In genomic region chr4:38455092-38455855, GRCh38 we compare ENCODE assay signal across 10 cellular contexts.
DNase-seq lines count a peak whose midpoint lies in the region; ATAC-seq and TF ChIP-seq lines count a peak whose summit lies in the region.
"Had no signal": no experiment of that assay in that cellular context is flagged by ENCODE, and none has a peak within 500 bp of the region (broad histone marks: within the 10 kb centered on the region; RNA-seq: fewer than 3 reads in every experiment).

No MANE protein-coding gene starts in this region.

- H3K27me3 ChIP-seq in CD4-positive, alpha-beta memory T cell (ENCODE audit: insufficient read depth, low read length): no peaks in the 10 kb centered on the region
- H3K27me3 ChIP-seq in OCI-LY3 (ENCODE audit: low read depth, low read length): peaks cover 47% of the 10 kb centered on the region
- H3K27me3 ChIP-seq: BLaER1 treated with 17β-estradiol and CSF1 and Interleukin-3, amounts not matched to agents 10 nM and 100 nM had no signal

- no peak overlapping the region for H2AFZ ChIP-seq in OCI-LY3 (ENCODE audit: low read depth, low read length)

- no peak overlapping the region for H3K4me3 ChIP-seq in CD4-positive, alpha-beta memory T cell (ENCODE audit: low read length in 2 of 2)
- H3K4me3 ChIP-seq in OCI-LY3 (ENCODE audit: low read length): no peak overlapping the region
- H3K4me3 ChIP-seq: BLaER1 treated with 17β-estradiol and CSF1 and Interleukin-3, amounts not matched to agents 10 nM and 100 nM had no signal

- H4K20me1 ChIP-seq in OCI-LY3 (ENCODE audit: insufficient read depth, low read length): no peaks in the 10 kb centered on the region
- H4K20me1 ChIP-seq: BLaER1 treated with 17β-estradiol and CSF1 and Interleukin-3, amounts not matched to agents 10 nM and 100 nM had no signal

- peak overlapping the region; percentile 31; the same call in 1 of the 2 replicates for H3K4me2 ChIP-seq in OCI-LY3 (ENCODE audit: low read length)

- H3K4me3 Mint-ChIP-seq in CD4-positive, alpha-beta memory T cell: peak overlapping the region in 6 of 8 donors; percentile 21 to 73 (median 58)

- H3K4me1 Mint-ChIP-seq in CD4-positive, alpha-beta memory T cell: peaks cover 12 to 30% (median 22%) of the 10 kb centered on the region in 4 donors

- no peak overlapping the region for H3K9ac ChIP-seq in OCI-LY3 (ENCODE audit: low read length)
- H3K9ac ChIP-seq: BLaER1 treated with 17β-estradiol and CSF1 and Interleukin-3, amounts not matched to agents 10 nM and 100 nM had no signal

- no peaks in the 10 kb centered on the region for H3K36me3 ChIP-seq in CD4-positive, alpha-beta memory T cell (ENCODE audit: insufficient read depth, low read length)
- H3K36me3 ChIP-seq in OCI-LY3 (replicated peaks; ENCODE audit: low read depth, low read length): no peaks in the 10 kb centered on the region
- H3K36me3 ChIP-seq: BLaER1 treated with 17β-estradiol and CSF1 and Interleukin-3, amounts not matched to agents 10 nM and 100 nM had no signal

- POLR2A ChIA-PET in CD4-positive, alpha-beta memory T cell (lab: Charles Lee; ENCODE audit: partially characterized antibody): interaction anchor here (0.7 kb wide), 1 partner anchor 55 kb away, joined by 4 read pairs; no protein-coding TSS in a partner anchor

- H3K27ac Mint-ChIP-seq in CD4-positive, alpha-beta memory T cell: peak overlapping the region in 4 of 7 donors; percentile 31 to 58 (median 42)

- H3K9me3 ChIP-seq in CD4-positive, alpha-beta memory T cell (ENCODE audit: control insufficient read depth in 1 of 2, low read length in 2 of 2): no peaks in the 10 kb centered on the region
- no peaks in the 10 kb centered on the region; the same call in 1 of the 2 replicates for H3K9me3 ChIP-seq in OCI-LY3 (ENCODE audit: insufficient read depth, low read length)
- H3K9me3 ChIP-seq: BLaER1 treated with 17β-estradiol and CSF1 and Interleukin-3, amounts not matched to agents 10 nM and 100 nM had no signal

- TF ChIP-seq CTCF in OCI-LY3 (IDR thresholded peaks at IDR 0.05; ENCODE audit: low read depth, low read length): no peak

- H3K27ac ChIP-seq in CD4-positive, alpha-beta memory T cell (ENCODE audit: low read depth, low read length): no peak overlapping the region
- H3K27ac ChIP-seq in OCI-LY3 (ENCODE audit: low read length): no peak overlapping the region
- H3K27ac ChIP-seq: BLaER1 treated with 17β-estradiol and CSF1 and Interleukin-3, amounts not matched to agents 10 nM and 100 nM had no signal

- DNase-seq in CD4-positive, alpha-beta memory T cell: peak in 3 of 5 donors; percentile 3 to 14 (median 13)
- no peak for DNase-seq in activated gamma-delta T cell (lab: John Stamatoyannopoulos, UW)
- DNase-seq in RKO (ENCODE audit: low spot score): no peak
- no peak for DNase-seq in cerebellum (ENCODE audit: low spot score)
- DNase-seq in KG1 (lab: John Stamatoyannopoulos, UW): no peak
- DNase-seq: aorta had no signal

- peaks cover 0 to 4% of the 10 kb centered on the region in 2 donors for H3K36me3 Mint-ChIP-seq in CD4-positive, alpha-beta memory T cell

- peaks cover 20% of the 10 kb centered on the region for H3K4me1 ChIP-seq in CD4-positive, alpha-beta memory T cell (ENCODE audit: insufficient read depth, low read length)
- H3K4me1 ChIP-seq in OCI-LY3 (ENCODE audit: low read length): peaks cover 15% of the 10 kb centered on the region

- H3K79me2 ChIP-seq in OCI-LY3 (ENCODE audit: low read length): no peaks in the 10 kb centered on the region

- CTCF ChIA-PET in CD4-positive, alpha-beta memory T cell (lab: Charles Lee; ENCODE audit: partially characterized antibody): no interaction called here

- intact Hi-C loops in CD4-positive, alpha-beta memory T cell (cut with micrococcal nuclease): loop anchor here (5.0 kb wide), 1 partner anchor 52 kb away; no protein-coding TSS in a partner anchor

- H3K27me3 Mint-ChIP-seq in CD4-positive, alpha-beta memory T cell: peaks cover 0 to 2% of the 10 kb centered on the region in 2 donors

- peak; percentile 72 for ATAC-seq in GM18873 (IDR thresholded peaks at IDR 0.05; ENCODE audit: low FRiP score, unreplicated experiment)
- ATAC-seq in HG02763 (IDR thresholded peaks at IDR 0.05; ENCODE audit: unreplicated experiment): peak; percentile 59

- peaks cover 0 to 3% (median 0%) of the 10 kb centered on the region in 8 donors for H3K9me3 Mint-ChIP-seq in CD4-positive, alpha-beta memory T cell

Comparison
In these comparisons a context has a peak if more than half of its experiments do, and no peak if none do; other contexts are left out.
1. DNase-seq: peak in CD4-positive, alpha-beta memory T cell (3 of 5); none in activated gamma-delta T cell (single experiment), RKO (single experiment), cerebellum (single experiment) and KG1 (single experiment).